15 cellular contexts compared by ENCODE assay signal in the genomic region with DNA sequence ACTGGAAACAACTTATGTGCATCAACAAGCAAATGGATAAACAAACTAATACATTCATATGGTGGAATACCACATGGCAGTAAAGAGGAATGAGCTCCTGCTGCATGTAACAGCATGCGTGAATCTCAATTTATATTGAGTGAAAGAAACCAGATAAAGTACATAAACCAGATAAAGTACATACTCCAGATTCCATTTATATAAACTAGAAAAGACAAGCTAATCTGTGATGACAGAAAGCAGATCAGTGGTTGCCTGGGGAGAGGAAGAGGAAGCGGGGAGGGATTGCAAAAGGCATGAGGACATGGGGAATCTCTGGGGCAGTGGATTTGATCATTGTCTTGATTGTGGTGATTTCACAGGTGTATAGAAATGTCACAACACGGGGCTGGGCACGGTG. TPM values are rescaled to one million over a fixed set of nuclear protein-coding genes. Genes with fewer than 3 reads are reported as not detected.
DNase-seq lines count a peak whose midpoint lies in the region; ATAC-seq and TF ChIP-seq lines count a peak whose summit lies in the region.
"Had no signal": no experiment of that assay in that cellular context is flagged by ENCODE, and none has a peak within 500 bp of the region (broad histone marks: within the 10 kb centered on the region; RNA-seq: fewer than 3 reads in every experiment).

No MANE protein-coding gene starts in this region.

- TF ChIP-seq CTCF in coronary artery (IDR thresholded peaks at IDR 0.05) (no peak), natural killer cell (IDR thresholded peaks at IDR 0.05) (no peak), thyroid gland (IDR thresholded peaks at IDR 0.05) (no peak), progenitor cell of endocrine pancreas (IDR thresholded peaks at IDR 0.05; ENCODE audit: unreplicated experiment) (no peak)

- no peak overlapping the region for H3K9ac ChIP-seq in Karpas-422 (ENCODE audit: low read length)

- intact Hi-C loops in natural killer cell (cut with micrococcal nuclease) (no loop called here), thyroid gland (cut with DNase I) (no loop called here)

- TF ChIP-seq POLR2A in thyroid gland (IDR thresholded peaks at IDR 0.05), result no peak

- H3K36me3 Mint-ChIP-seq in natural killer cell (no peaks in the 10 kb centered on the region), progenitor cell of endocrine pancreas (ENCODE audit: insufficient read depth) (no peaks in the 10 kb centered on the region)

- H3K4me3 ChIP-seq in Karpas-422 (ENCODE audit: low read length) (no peak overlapping the region), coronary artery (no peak overlapping the region), thyroid gland (replicated peaks in 1 of 3) (no peak overlapping the region)
- H3K4me3 ChIP-seq: breast epithelium, Peyer's patch had no signal

- DNase-seq in Karpas-422, result peak; percentile 24
- DNase-seq in SKM-1 (lab: John Stamatoyannopoulos, UW; ENCODE audit: unreplicated experiment), result peak; percentile 47
- DNase-seq in coronary artery (ENCODE audit: low spot score), result peak; percentile 16
- DNase-seq in natural killer cell, result no peak
- no peak for DNase-seq in thyroid gland
- no peak for DNase-seq in progenitor cell of endocrine pancreas (ENCODE audit: low spot score, unreplicated experiment)
- no peak for DNase-seq in nucleus accumbens (lab: John Stamatoyannopoulos, UW)
- DNase-seq: C1 segment of cervical spinal cord, NCI-H1417 treated with DMSO at 0.1 percent for 48 hours, NCI-H524, Peyer's patch, retina had no signal

- no peaks in the 10 kb centered on the region for H3K9me3 Mint-ChIP-seq in natural killer cell
- no peaks in the 10 kb centered on the region for H3K9me3 Mint-ChIP-seq in progenitor cell of endocrine pancreas (ENCODE audit: low read depth)

- peaks cover 19% of the 10 kb centered on the region; the same call in 1 of the 2 replicates for H4K20me1 ChIP-seq in Karpas-422 (ENCODE audit: insufficient read depth, low read depth, low read length)

- H3K4me1 Mint-ChIP-seq in natural killer cell, result peaks cover 46 to 60% of the 10 kb centered on the region in 2 donors
- no peaks in the 10 kb centered on the region for H3K4me1 Mint-ChIP-seq in progenitor cell of endocrine pancreas (ENCODE audit: low read depth)

- no peak overlapping the region for H3K4me3 Mint-ChIP-seq in natural killer cell
- H3K4me3 Mint-ChIP-seq in progenitor cell of endocrine pancreas (ENCODE audit: low read depth), result no peak overlapping the region

- H3K9me3 ChIP-seq in Karpas-422 (ENCODE audit: low read length) (no peaks in the 10 kb centered on the region), thyroid gland (no peaks in the 10 kb centered on the region)
- H3K9me3 ChIP-seq: breast epithelium, Peyer's patch had no signal

- H3K4me2 ChIP-seq in Karpas-422 (ENCODE audit: low read depth, low read length, poor library complexity, severe bottlenecking), result no peak overlapping the region

- 83 to 93% methylated on average over 4 of the region's 4 CpGs for WGBS in thyroid gland, 2 donors

- H3K36me3 ChIP-seq in Karpas-422 (ENCODE audit: insufficient read depth, low read length) (no peaks in the 10 kb centered on the region), thyroid gland (no peaks in the 10 kb centered on the region)
- H3K36me3 ChIP-seq: breast epithelium, Peyer's patch had no signal

- no peaks in the 10 kb centered on the region for H3K79me2 ChIP-seq in Karpas-422 (ENCODE audit: low read length)

- no peak overlapping the region for H2AFZ ChIP-seq in Karpas-422 (ENCODE audit: low read length)

- H3K27ac ChIP-seq in Karpas-422 (ENCODE audit: low read length) (no peak overlapping the region), coronary artery (no peak overlapping the region), thyroid gland (no peak overlapping the region)
- H3K27ac ChIP-seq: breast epithelium, Peyer's patch had no signal

- no peak for ATAC-seq in natural killer cell
- no peak for ATAC-seq in GM18858 (IDR thresholded peaks at IDR 0.05; ENCODE audit: unreplicated experiment)
- ATAC-seq: HepG2 had no signal

- H3K27me3 ChIP-seq in Karpas-422 (ENCODE audit: low read length) (no peaks in the 10 kb centered on the region), thyroid gland (no peaks in the 10 kb centered on the region)
- H3K27me3 ChIP-seq: breast epithelium, Peyer's patch had no signal

- no peaks in the 10 kb centered on the region for H3K9me2 ChIP-seq in Karpas-422 (replicated peaks; ENCODE audit: insufficient read depth, low read length)

- H3K4me1 ChIP-seq in Karpas-422 (ENCODE audit: low read length) (no peaks in the 10 kb centered on the region), thyroid gland (peaks cover 14 to 19% of the 10 kb centered on the region in 2 donors)
- H3K4me1 ChIP-seq: breast epithelium had no signal

- H3K27me3 Mint-ChIP-seq in natural killer cell (ENCODE audit: low read depth in 2 of 2) (no peaks in the 10 kb centered on the region), progenitor cell of endocrine pancreas (no peaks in the 10 kb centered on the region)

- H3K27ac Mint-ChIP-seq in natural killer cell, result peak overlapping the region; percentile 86 to 89
- H3K27ac Mint-ChIP-seq in progenitor cell of endocrine pancreas, result no peak overlapping the region

RNA-seq across cellular contexts. Expression of a gene that starts 34.2 kb away (rescaled TPM):
- 3.5 and 5.7 TPM in 2 replicates for total RNA-seq in Karpas-422 (2014; rRNA removed; shearing (Covaris generic); ENCODE audit: low replicate concordance)
- 10 to 100 TPM; 41.7 to 52.2 (median 48.6) TPM for total RNA-seq in natural killer cell
- total RNA-seq in thyroid gland, result 10 to 100 TPM; 43.4 to 59.2 (median 52.1) TPM
- total RNA-seq in progenitor cell of endocrine pancreas, result 31.3 and 32.5 TPM in 2 replicates

Comparison
In these comparisons a context has a peak if more than half of its experiments do, and no peak if none do; other contexts are left out.
1. DNase-seq: peak in Karpas-422 (single experiment), SKM-1 (single experiment) and coronary artery (single experiment); none in natural killer cell (single experiment), thyroid gland (0 of 2), progenitor cell of endocrine pancreas (single experiment) and nucleus accumbens (0 of 56).